Comparison of ENCODE assay signal across 9 cellular contexts in the genomic region with DNA sequence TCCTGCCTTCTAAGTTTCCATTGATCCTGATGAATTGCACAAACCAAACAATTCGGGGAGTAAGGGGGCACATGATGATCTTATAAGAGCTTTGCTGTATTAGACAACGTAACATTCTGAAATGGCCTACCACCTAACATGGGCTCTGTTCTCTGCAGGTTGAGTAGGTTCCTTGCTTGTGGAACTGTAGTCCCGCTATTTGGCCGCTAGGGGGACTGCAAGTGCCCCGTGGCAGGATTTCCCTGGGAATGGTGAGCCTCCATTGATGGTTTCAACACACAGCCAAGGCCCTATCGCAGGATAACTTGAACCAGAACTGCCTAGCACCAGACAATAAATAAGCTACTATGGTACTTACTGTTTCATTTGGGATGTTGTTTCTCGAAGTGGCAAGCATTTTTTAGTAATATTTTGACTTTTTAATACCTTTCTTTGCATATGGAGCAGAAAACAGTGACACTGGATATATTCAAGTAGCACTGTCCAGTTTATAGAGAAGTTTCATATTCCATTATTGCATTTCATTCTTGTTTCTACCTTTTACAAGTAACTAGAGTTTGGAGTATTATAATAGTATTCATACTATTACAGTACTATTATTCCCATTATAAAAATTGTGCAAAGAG. TPM values are rescaled to one million over a fixed set of nuclear protein-coding genes. Genes with fewer than 3 reads are reported as not detected.
DNase-seq lines count a peak whose midpoint lies in the region; ATAC-seq and TF ChIP-seq lines count a peak whose summit lies in the region.
"Had no signal": no experiment of that assay in that cellular context is flagged by ENCODE, and none has a peak within 500 bp of the region (broad histone marks: within the 10 kb centered on the region; RNA-seq: fewer than 3 reads in every experiment).

No MANE protein-coding gene starts in this region.

- no peak overlapping the region for H3K27ac Mint-ChIP-seq in activated T-cell treated with anti-CD3 and anti-CD28 coated beads, Interleukin-2, amount 50 U/mL, for 24 hours
- H3K27ac Mint-ChIP-seq in T-helper 17 cell: no peak overlapping the region
- H3K27ac Mint-ChIP-seq: activated naive CD8-positive, alpha-beta T cell had no signal

- no peak overlapping the region for H3K4me3 Mint-ChIP-seq in activated T-cell treated with anti-CD3 and anti-CD28 coated beads, Interleukin-2, amount 50 U/mL, for 24 hours
- no peak overlapping the region for H3K4me3 Mint-ChIP-seq in activated T-cell treated with anti-CD3 and anti-CD28 coated beads, Interleukin-2, amount 50 U/mL, for 4 hours
- no peak overlapping the region for H3K4me3 Mint-ChIP-seq in T-helper 17 cell
- H3K4me3 Mint-ChIP-seq: activated naive CD8-positive, alpha-beta T cell had no signal

- H3K36me3 ChIP-seq in liver (ENCODE audit: control insufficient read depth in 4 of 4, insufficient read depth in 3 of 4, low read depth in 1 of 4, low read length in 3 of 4): peaks cover 0 to 3% (median 0%) of the 10 kb centered on the region in 4 donors

- H3K4me1 ChIP-seq in liver (ENCODE audit: control insufficient read depth in 4 of 4, insufficient read depth in 4 of 4, low read length in 3 of 4): peaks cover 0 to 20% (median 5%) of the 10 kb centered on the region in 4 donors

- H3K9me3 ChIP-seq in liver (ENCODE audit: control insufficient read depth in 4 of 4, low read length in 3 of 4) (no peaks in the 10 kb centered on the region), T-helper 17 cell (ENCODE audit: control insufficient read depth, low read length, poor library complexity, severe bottlenecking) (no peaks in the 10 kb centered on the region)

- WGBS in liver: 25% methylated on average over 7 of the region's 7 CpGs

- peak; percentile 25 for DNase-seq in activated T-cell treated with anti-CD3 and anti-CD28 coated beads, Interleukin-2, amount 50 U/mL, for 24 hours
- no peak for DNase-seq in activated T-cell treated with anti-CD3 and anti-CD28 coated beads, Interleukin-2, amount 50 U/mL, for 4 hours
- DNase-seq in HT-29 (ENCODE audit: low spot score): peak; percentile 58
- DNase-seq in astrocyte of the spinal cord (ENCODE audit: low read depth, low spot score): peak; percentile 22
- no peak for DNase-seq in T-helper 17 cell

- no peaks in the 10 kb centered on the region for H3K9me3 Mint-ChIP-seq in activated T-cell treated with anti-CD3 and anti-CD28 coated beads, Interleukin-2, amount 50 U/mL, for 24 hours
- peaks cover 4% of the 10 kb centered on the region for H3K9me3 Mint-ChIP-seq in activated T-cell treated with anti-CD3 and anti-CD28 coated beads, Interleukin-2, amount 50 U/mL, for 4 hours

- TF ChIP-seq CTCF in astrocyte of the spinal cord (IDR thresholded peaks at IDR 0.05; ENCODE audit: low read depth, low read length) (peak; percentile 79), liver (IDR thresholded peaks at IDR 0.05; ENCODE audit: low read depth, low read length, missing input control) (peak; percentile 64)

- in situ Hi-C loops in astrocyte of the spinal cord (cut with HindIII; ENCODE audit: low sequenced_read_pairs): no loop called here

- H3K27me3 Mint-ChIP-seq in activated T-cell treated with anti-CD3 and anti-CD28 coated beads, Interleukin-2, amount 50 U/mL, for 24 hours: peaks cover 31% of the 10 kb centered on the region
- no peaks in the 10 kb centered on the region for H3K27me3 Mint-ChIP-seq in activated T-cell treated with anti-CD3 and anti-CD28 coated beads, Interleukin-2, amount 50 U/mL, for 4 hours (ENCODE audit: low read depth)
- no peaks in the 10 kb centered on the region for H3K27me3 Mint-ChIP-seq in T-helper 17 cell
- H3K27me3 Mint-ChIP-seq: activated naive CD8-positive, alpha-beta T cell had no signal

- no peak overlapping the region for H3K9ac ChIP-seq in liver (ENCODE audit: low read depth in 1 of 2, low read length in 2 of 2)

- no peak overlapping the region for H3K27ac ChIP-seq in liver (ENCODE audit: low read depth in 1 of 2, low read length in 2 of 2)

- TF ChIP-seq RAD21 in liver (IDR thresholded peaks at IDR 0.05): peak; percentile 78 to 89

- no peaks in the 10 kb centered on the region for H3K36me3 Mint-ChIP-seq in activated T-cell treated with anti-CD3 and anti-CD28 coated beads, Interleukin-2, amount 50 U/mL, for 24 hours (ENCODE audit: low read depth)
- H3K36me3 Mint-ChIP-seq in activated T-cell treated with anti-CD3 and anti-CD28 coated beads, Interleukin-2, amount 50 U/mL, for 4 hours (ENCODE audit: insufficient read depth): no peaks in the 10 kb centered on the region
- no peaks in the 10 kb centered on the region for H3K36me3 Mint-ChIP-seq in T-helper 17 cell (ENCODE audit: low read depth)
- H3K36me3 Mint-ChIP-seq: activated naive CD8-positive, alpha-beta T cell had no signal

- peaks cover 0 to 2% (median 0%) of the 10 kb centered on the region in 4 donors for H3K27me3 ChIP-seq in liver (ENCODE audit: control insufficient read depth in 4 of 4, insufficient read depth in 4 of 4, low read length in 3 of 4)

- no peak for ATAC-seq in activated T-cell treated with anti-CD3 and anti-CD28 coated beads, Interleukin-2, amount 50 U/mL, for 4 hours
- no peak for ATAC-seq in HG02642 (IDR thresholded peaks at IDR 0.05; ENCODE audit: poor library complexity, unreplicated experiment)
- ATAC-seq in GM21515 (IDR thresholded peaks at IDR 0.05; ENCODE audit: unreplicated experiment): no peak
- no peak for ATAC-seq in T-helper 17 cell

- H3K4me1 Mint-ChIP-seq in activated T-cell treated with anti-CD3 and anti-CD28 coated beads, Interleukin-2, amount 50 U/mL, for 24 hours (ENCODE audit: low read depth): no peaks in the 10 kb centered on the region
- H3K4me1 Mint-ChIP-seq in activated T-cell treated with anti-CD3 and anti-CD28 coated beads, Interleukin-2, amount 50 U/mL, for 4 hours (ENCODE audit: low read depth): no peaks in the 10 kb centered on the region
- no peaks in the 10 kb centered on the region for H3K4me1 Mint-ChIP-seq in T-helper 17 cell

- H3K4me3 ChIP-seq in astrocyte of the spinal cord (ENCODE audit: low read depth, low read length): no peak overlapping the region
- H3K4me3 ChIP-seq in liver (ENCODE audit: low read depth in 1 of 3, low read length in 3 of 3): no peak overlapping the region

TF ChIP-seq in liver, 16 proteins besides CTCF, POLR2A, EP300 and RAD21:
- TF ChIP-seq YY1 (IDR thresholded peaks at IDR 0.05): peak; percentile 56
- TF ChIP-seq, protein P1, sequence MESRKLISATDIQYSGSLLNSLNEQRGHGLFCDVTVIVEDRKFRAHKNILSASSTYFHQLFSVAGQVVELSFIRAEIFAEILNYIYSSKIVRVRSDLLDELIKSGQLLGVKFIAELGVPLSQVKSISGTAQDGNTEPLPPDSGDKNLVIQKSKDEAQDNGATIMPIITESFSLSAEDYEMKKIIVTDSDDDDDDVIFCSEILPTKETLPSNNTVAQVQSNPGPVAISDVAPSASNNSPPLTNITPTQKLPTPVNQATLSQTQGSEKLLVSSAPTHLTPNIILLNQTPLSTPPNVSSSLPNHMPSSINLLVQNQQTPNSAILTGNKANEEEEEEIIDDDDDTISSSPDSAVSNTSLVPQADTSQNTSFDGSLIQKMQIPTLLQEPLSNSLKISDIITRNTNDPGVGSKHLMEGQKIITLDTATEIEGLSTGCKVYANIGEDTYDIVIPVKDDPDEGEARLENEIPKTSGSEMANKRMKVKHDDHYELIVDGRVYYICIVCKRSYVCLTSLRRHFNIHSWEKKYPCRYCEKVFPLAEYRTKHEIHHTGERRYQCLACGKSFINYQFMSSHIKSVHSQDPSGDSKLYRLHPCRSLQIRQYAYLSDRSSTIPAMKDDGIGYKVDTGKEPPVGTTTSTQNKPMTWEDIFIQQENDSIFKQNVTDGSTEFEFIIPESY (IDR thresholded peaks at IDR 0.05): no peak
TF ChIP-seq in liver: peak in this region for 1.

RNA-seq across cellular contexts. Expression of a gene that starts 11.9 kb away (rescaled TPM):
- total RNA-seq in activated T-cell treated with anti-CD3 and anti-CD28 coated beads, Interleukin-2, amount 50 U/mL, for 4 hours: under 1 TPM; 0.08 to 0.11 (median 0.08) TPM
- total RNA-seq in HT-29 (2014; rRNA removed; shearing (Covaris generic)): not detected in 2 replicates
- 10 to 100 TPM in 1 of 2 donors, 1 to 10 TPM in 1; 2.8 to 67.4 TPM for total RNA-seq in liver
- 10 to 100 TPM; 11.9 to 33.9 TPM for polyA plus RNA-seq in liver
- 1 to 10 TPM in 1 of 2 donors, under 1 TPM in 1; 0.22 to 1.5 TPM for total RNA-seq in T-helper 17 cell

Comparison
In these comparisons a context has a peak if more than half of its experiments do, and no peak if none do; other contexts are left out.
1. DNase-seq: peak in activated T-cell treated with anti-CD3 and anti-CD28 coated beads, Interleukin-2, amount 50 U/mL, for 24 hours (single experiment), HT-29 (single experiment) and astrocyte of the spinal cord (single experiment); none in activated T-cell treated with anti-CD3 and anti-CD28 coated beads, Interleukin-2, amount 50 U/mL, for 4 hours (single experiment) and T-helper 17 cell (0 of 3).